Comparison of ENCODE assay signal across 24 cellular contexts in the genomic region with DNA sequence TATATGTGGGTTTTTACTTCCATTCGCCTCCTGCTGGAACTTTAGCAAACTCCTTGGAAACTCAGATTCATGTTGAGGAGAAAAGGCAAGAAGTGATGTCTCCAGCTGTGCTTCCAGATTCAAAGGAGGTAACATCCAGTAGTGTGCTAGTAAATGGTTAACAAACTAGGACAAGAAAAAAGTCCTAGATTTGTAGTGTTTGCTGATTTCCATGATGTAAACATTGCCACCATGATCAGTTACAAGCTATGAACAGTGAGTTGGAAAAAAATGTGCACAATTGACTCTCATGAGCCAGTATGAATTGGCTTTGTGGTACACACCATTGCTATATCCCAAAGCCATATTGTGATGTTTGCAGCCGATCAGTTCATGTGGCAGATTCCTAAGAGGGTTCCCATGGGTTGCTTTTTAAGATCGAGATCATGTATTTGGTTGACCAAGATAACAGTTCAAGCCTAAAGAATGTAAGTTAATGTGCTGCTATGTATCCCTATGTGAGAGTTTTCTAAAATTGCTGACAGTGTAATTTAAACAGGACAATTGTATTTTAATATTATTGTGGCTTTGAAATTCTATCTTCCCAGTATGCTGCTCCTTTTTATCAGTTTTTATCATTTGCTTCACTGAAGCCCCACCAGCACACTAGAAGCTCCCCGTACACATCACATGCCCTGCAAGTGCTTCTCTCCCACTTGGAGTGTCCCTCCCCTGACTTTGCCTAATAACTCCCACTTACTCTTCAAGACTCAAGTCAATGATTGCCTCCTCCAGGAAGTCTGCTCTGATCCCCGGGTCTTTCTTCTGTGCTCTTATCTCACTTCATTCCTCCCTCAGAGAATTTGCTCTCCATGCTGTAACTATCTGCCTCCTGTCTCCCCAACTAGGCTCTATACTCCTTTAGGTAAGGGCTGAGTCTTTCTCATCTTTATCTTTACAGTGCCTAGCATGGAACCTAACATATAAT.
"Had no signal": no experiment of that assay in that cellular context is flagged by ENCODE, and none has a peak within 500 bp of the region (broad histone marks: within the 10 kb centered on the region; RNA-seq: fewer than 3 reads in every experiment).

No MANE protein-coding gene starts in this region.

- H3K4me3 Mint-ChIP-seq: activated CD4-positive, alpha-beta memory T cell treated with anti-CD3 and anti-CD28 coated beads, Interleukin-2, amount 10 ng/mL, durations not matched to agents 7 days and 5 days; activated T-cell treated with anti-CD3 and anti-CD28 coated beads, Interleukin-2, amount 50 U/mL, for 4 hours; memory B cell; naive thymus-derived CD8-positive, alpha-beta T cell; WTC11 had no signal

- H3K4me1 ChIP-seq: right atrium auricular region had no signal

- DNase-seq: activated CD4-positive, alpha-beta memory T cell treated with anti-CD3 and anti-CD28 coated beads, Interleukin-2, amount 10 ng/mL, durations not matched to agents 7 days and 5 days; activated CD4-positive, alpha-beta T cell treated with anti-CD3 and anti-CD28 coated beads for 4 hours; activated effector memory CD4-positive, alpha-beta T cell treated with Interleukin-2 at 50 U/mL for 16 hours; activated naive CD4-positive, alpha-beta T cell treated with anti-CD3 and anti-CD28 coated beads, Interleukin-2, amount 50 U/mL, for 16 hours; activated T-cell treated with anti-CD3 and anti-CD28 coated beads, Interleukin-2, amount 50 U/mL, for 4 hours; effector CD4-positive, alpha-beta T cell; gastrocnemius medialis; heart right ventricle; naive thymus-derived CD8-positive, alpha-beta T cell; posterior cingulate gyrus; stimulated activated CD4-positive, alpha-beta T cell treated with anti-CD3 and anti-CD28 coated beads, Interleukin-4, amount 100 ng/mL, for 4 hours; stimulated activated CD8-positive, alpha-beta memory T cell treated with anti-CD3 and anti-CD28 coated beads, Interleukin-4, amount 100 ng/mL, for 48 hours; stimulated activated naive CD8-positive, alpha-beta T cell treated with anti-CD3 and anti-CD28 coated beads, Interleukin-15, Interleukin-2, amounts not matched to agents 100 U/mL and 50 U/mL, for 24 hours; T-helper 2 cell had no signal

- H3K9me3 ChIP-seq: gastrocnemius medialis, heart right ventricle, right atrium auricular region, suprapubic skin had no signal

- H3K27me3 ChIP-seq: gastrocnemius medialis, heart right ventricle, right atrium auricular region, suprapubic skin had no signal

- H3K27me3 Mint-ChIP-seq: activated CD4-positive, alpha-beta memory T cell treated with anti-CD3 and anti-CD28 coated beads, Interleukin-2, amount 10 ng/mL, durations not matched to agents 7 days and 5 days; memory B cell; naive thymus-derived CD8-positive, alpha-beta T cell had no signal

- H3K4me1 Mint-ChIP-seq: activated CD4-positive, alpha-beta memory T cell treated with anti-CD3 and anti-CD28 coated beads, Interleukin-2, amount 10 ng/mL, durations not matched to agents 7 days and 5 days; memory B cell; WTC11 had no signal

- H3K9me3 Mint-ChIP-seq: activated CD4-positive, alpha-beta memory T cell treated with anti-CD3 and anti-CD28 coated beads, Interleukin-2, amount 10 ng/mL, durations not matched to agents 7 days and 5 days; activated T-cell treated with anti-CD3 and anti-CD28 coated beads, Interleukin-2, amount 50 U/mL, for 4 hours; memory B cell; naive thymus-derived CD8-positive, alpha-beta T cell; WTC11 had no signal

- H3K4me3 ChIP-seq: coronary artery, gastrocnemius medialis, heart right ventricle, right atrium auricular region, smooth muscle cell, suprapubic skin had no signal

- H3K27ac ChIP-seq: coronary artery, heart right ventricle, right atrium auricular region, suprapubic skin had no signal

- H3K4me2 ChIP-seq: smooth muscle cell had no signal

- H3K27ac Mint-ChIP-seq: activated CD4-positive, alpha-beta memory T cell treated with anti-CD3 and anti-CD28 coated beads, Interleukin-2, amount 10 ng/mL, durations not matched to agents 7 days and 5 days; memory B cell; WTC11 had no signal

- FAIRE-seq: astrocyte, endothelial cell of umbilical vein, islet of Langerhans, TTC549 had no signal
